ENCODE assay signal across 20 cellular contexts in genomic region chr2:36395866-36396265, GRCh38. TPM values are rescaled to one million over a fixed set of nuclear protein-coding genes. Genes with fewer than 3 reads are reported as not detected.
DNase-seq lines count a peak whose midpoint lies in the region; ATAC-seq and TF ChIP-seq lines count a peak whose summit lies in the region.
"Had no signal": no experiment of that assay in that cellular context is flagged by ENCODE, and none has a peak within 500 bp of the region (broad histone marks: within the 10 kb centered on the region; RNA-seq: fewer than 3 reads in every experiment).

No MANE protein-coding gene starts in this region.

- H3K4me1 ChIP-seq in IMR-90 (ENCODE audit: control insufficient read depth, insufficient read depth, low read length) = peaks cover 27% of the 10 kb centered on the region
- H3K4me1 ChIP-seq in subcutaneous abdominal adipose tissue (ENCODE audit: control insufficient read depth in 5 of 5, insufficient read depth in 5 of 5, low read length in 5 of 5) = peaks cover 0 to 40% (median 10%) of the 10 kb centered on the region in 5 donors
- H3K4me1 ChIP-seq in colonic mucosa = peaks cover 10% of the 10 kb centered on the region

- no CpG with 5 or more reads among the region's 4 CpGs for WGBS in IMR-90 (ENCODE audit: extremely low coverage in 2 of 2, insufficient read length in 1 of 2), 2 experiments

- CTCF ChIA-PET in IMR-90 (lab: Yijun Ruan, JAX) = interaction anchor here (1.1 kb wide), 1 partner anchor 13 kb away, joined by 6 read pairs; no protein-coding TSS in a partner anchor

- no peak overlapping the region for H4K8ac ChIP-seq in IMR-90 (ENCODE audit: low read depth in 2 of 2, low read length in 2 of 2)

- TF ChIP-seq CTCF in IMR-90 (conservative IDR thresholded peaks at IDR 0.05; ENCODE audit: low read depth, low read length) (no peak), VCaP (conservative IDR thresholded peaks at IDR 0.05) (no peak), progenitor cell of endocrine pancreas (IDR thresholded peaks at IDR 0.05; ENCODE audit: unreplicated experiment) (no peak), colonic mucosa (IDR thresholded peaks at IDR 0.05) (no peak)

- H2AK9ac ChIP-seq in IMR-90 (replicated peaks; ENCODE audit: low read depth, low read length, poor library complexity) = no peak overlapping the region

- no peak for DNase-seq in IMR-90
- DNase-seq in kidney glomerular epithelial cell (lab: John Stamatoyannopoulos, UW) = peak; percentile 59
- DNase-seq in progenitor cell of endocrine pancreas (ENCODE audit: low spot score, unreplicated experiment) = no peak
- no peak for DNase-seq in activated CD8-positive, alpha-beta memory T cell treated with anti-CD3 and anti-CD28 coated beads for 24 hours
- DNase-seq in central memory CD4-positive, alpha-beta T cell = no peak
- DNase-seq in colonic mucosa = no peak
- DNase-seq: Calu3; CD4-positive, alpha-beta memory T cell; DMS53; KG1; NCI-H1436; NCI-H2029; NCI-H2171; NCI-H748 treated with DMSO at 0.1 percent for 48 hours; OCI-M1 had no signal

- H3K9me3 Mint-ChIP-seq in progenitor cell of endocrine pancreas (ENCODE audit: low read depth) = no peaks in the 10 kb centered on the region
- H3K9me3 Mint-ChIP-seq: GM23338 had no signal

- no peak overlapping the region for H2AK5ac ChIP-seq in IMR-90 (ENCODE audit: low read depth, low read length)

- H3K4me1 Mint-ChIP-seq in progenitor cell of endocrine pancreas (ENCODE audit: low read depth) = peaks cover 13% of the 10 kb centered on the region
- H3K4me1 Mint-ChIP-seq: CD4-positive, alpha-beta memory T cell had no signal

- no peak overlapping the region for H3K4ac ChIP-seq in IMR-90 (ENCODE audit: low read depth, low read length)

- intact Hi-C loops in IMR-90 (cut with micrococcal nuclease) (no loop called here), colonic mucosa (cut with DNase I) (no loop called here)

- H3K14ac ChIP-seq in IMR-90 (replicated peaks; ENCODE audit: low read depth, low read length) = peak overlapping the region; percentile 78; the same call in 1 of the 2 replicates

- H2BK20ac ChIP-seq in IMR-90 (ENCODE audit: low read depth, low read length) = no peak overlapping the region

- H4K20me1 ChIP-seq in IMR-90 (ENCODE audit: insufficient read depth, low read length) = peaks cover 72% of the 10 kb centered on the region

- ATAC-seq in IMR-90 (ENCODE audit: low read depth) = no peak
- ATAC-seq: GM23338, HCT116 had no signal

- no peak overlapping the region for H2BK15ac ChIP-seq in IMR-90 (ENCODE audit: low read depth, low read length)

- H3K56ac ChIP-seq in IMR-90 (ENCODE audit: extremely low read depth, insufficient read depth, low read length) = no peak overlapping the region

- POLR2A ChIA-PET in IMR-90 (lab: Charles Lee; ENCODE audit: unreplicated experiment) = no interaction called here

- H3K36me3 Mint-ChIP-seq in progenitor cell of endocrine pancreas (ENCODE audit: insufficient read depth) = peaks cover 2% of the 10 kb centered on the region
- H3K36me3 Mint-ChIP-seq: CD4-positive, alpha-beta memory T cell had no signal

- H3K9me1 ChIP-seq in IMR-90 (ENCODE audit: insufficient read depth, low read length) = peaks cover 34% of the 10 kb centered on the region

- H3K27me3 ChIP-seq in IMR-90 (ENCODE audit: control insufficient read depth, insufficient read depth, low read length) (no peaks in the 10 kb centered on the region), subcutaneous abdominal adipose tissue (ENCODE audit: control insufficient read depth in 5 of 5, insufficient read depth in 4 of 5, low read length in 5 of 5) (no peaks in the 10 kb centered on the region), colonic mucosa (no peaks in the 10 kb centered on the region)

- H3K27ac Mint-ChIP-seq in progenitor cell of endocrine pancreas = no peak overlapping the region
- H3K27ac Mint-ChIP-seq: CD4-positive, alpha-beta memory T cell; GM23338 had no signal

- H3K9ac ChIP-seq in IMR-90 (ENCODE audit: low read depth, low read length) (no peak overlapping the region), subcutaneous abdominal adipose tissue (ENCODE audit: low read length in 5 of 5) (no peak overlapping the region), colonic mucosa (ENCODE audit: low read depth in 2 of 2, low read length in 2 of 2) (no peak overlapping the region)

- BruUV-seq in IMR-90 (replicated peaks; lab: Mats Ljungman, UMichigan) = no TSS peak

- no peak overlapping the region for H3K18ac ChIP-seq in IMR-90 (ENCODE audit: low read depth, low read length)

- no peak for TF ChIP-seq POLR2A in IMR-90 (IDR thresholded peaks at IDR 0.05; ENCODE audit: low read depth, low read length)

- H4K91ac ChIP-seq in IMR-90 (ENCODE audit: insufficient read depth, low read depth, low read length) = no peak overlapping the region

- H2AFZ ChIP-seq in IMR-90 (replicated peaks; ENCODE audit: low read length, poor library complexity) = no peak overlapping the region
- H2AFZ ChIP-seq: GM23338 had no signal

- H2BK5ac ChIP-seq in IMR-90 (ENCODE audit: low read depth, low read length, poor library complexity, severe bottlenecking) = peak overlapping the region; percentile 58

- H3K23ac ChIP-seq in IMR-90 (ENCODE audit: low read depth, low read length) = no peak overlapping the region

- H4K5ac ChIP-seq in IMR-90 (ENCODE audit: low read depth, low read length) = no peak overlapping the region

- H3K4me3 ChIP-seq in IMR-90 (ENCODE audit: insufficient read depth, low read depth, low read length) = no peak overlapping the region
- no peak overlapping the region for H3K4me3 ChIP-seq in subcutaneous abdominal adipose tissue (ENCODE audit: low read depth in 1 of 5, low read length in 5 of 5)
- no peak overlapping the region for H3K4me3 ChIP-seq in colonic mucosa
- H3K4me3 ChIP-seq: GM23338, SK-N-MC had no signal

- dilution Hi-C loops in IMR-90 (cut with HindIII; ENCODE audit: low sequenced_read_pairs, unreplicated experiment) = no loop called here

- H3K36me3 ChIP-seq in IMR-90 (ENCODE audit: control insufficient read depth, insufficient read depth, low read length) (peaks cover 11% of the 10 kb centered on the region), subcutaneous abdominal adipose tissue (ENCODE audit: control insufficient read depth in 5 of 5, insufficient read depth in 5 of 5, low read length in 5 of 5) (peaks cover 3 to 19% (median 10%) of the 10 kb centered on the region in 5 donors), colonic mucosa (no peaks in the 10 kb centered on the region)

- H3K79me1 ChIP-seq in IMR-90 (ENCODE audit: low read depth in 1 of 2, low read length in 2 of 2) = peaks cover 28 to 65% of the 10 kb centered on the region in 2 experiments

- H3K4me3 Mint-ChIP-seq in progenitor cell of endocrine pancreas (ENCODE audit: low read depth) = no peak overlapping the region
- H3K4me3 Mint-ChIP-seq: CD4-positive, alpha-beta memory T cell; GM23338 had no signal

- in situ Hi-C loops in IMR-90 (cut with MboI; ENCODE audit: low sequenced_read_pairs) = no loop called here

- H3K9me3 ChIP-seq in IMR-90 (ENCODE audit: control insufficient read depth, insufficient read depth, low read length) = no peaks in the 10 kb centered on the region
- no peaks in the 10 kb centered on the region for H3K9me3 ChIP-seq in subcutaneous abdominal adipose tissue (ENCODE audit: control insufficient read depth in 5 of 5, low read length in 5 of 5)
- H3K9me3 ChIP-seq in colonic mucosa = no peaks in the 10 kb centered on the region

- H3K27ac ChIP-seq in IMR-90 (ENCODE audit: insufficient read depth, low read length) = peak overlapping the region; percentile 13; the same call in 1 of the 2 replicates
- peak overlapping the region; percentile 66; the same call in 1 of the 2 replicates for H3K27ac ChIP-seq in VCaP
- peak overlapping the region; percentile 32 for H3K27ac ChIP-seq in subcutaneous abdominal adipose tissue (ENCODE audit: low read depth, low read length)
- no peak overlapping the region for H3K27ac ChIP-seq in colonic mucosa
- H3K27ac ChIP-seq: SK-N-MC had no signal

- no peak overlapping the region for H3K4me2 ChIP-seq in IMR-90 (ENCODE audit: low read depth, low read length)
- H3K4me2 ChIP-seq: GM23338 had no signal

- no peak for TF ChIP-seq RAD21 in IMR-90 (IDR thresholded peaks at IDR 0.05; ENCODE audit: low read length)

- H2BK120ac ChIP-seq in IMR-90 (ENCODE audit: low read depth, low read length) = 0 out of 2 replicates have a peak overlapping the region, but pooled peaks have one; percentile 21

- H3K27me3 Mint-ChIP-seq in progenitor cell of endocrine pancreas = no peaks in the 10 kb centered on the region
- H3K27me3 Mint-ChIP-seq: CD4-positive, alpha-beta memory T cell had no signal

TF ChIP-seq in IMR-90, 13 proteins besides CTCF, POLR2A, EP300 and RAD21 (continues in another document):
- no peak for TF ChIP-seq ELK1 (IDR thresholded peaks at IDR 0.05; ENCODE audit: borderline replicate concordance, low read depth, low read length)
- no peak for TF ChIP-seq CHD1 (IDR thresholded peaks at IDR 0.05; ENCODE audit: low read depth, low read length)
- TF ChIP-seq BHLHE40 (IDR thresholded peaks at IDR 0.05; ENCODE audit: low read depth, low read length) = no peak
- TF ChIP-seq USF2 (IDR thresholded peaks at IDR 0.05; ENCODE audit: low read depth, low read length) = no peak
- no peak for TF ChIP-seq NFE2L2 (IDR thresholded peaks at IDR 0.05; ENCODE audit: low read depth, low read length)
- TF ChIP-seq CEBPB (IDR thresholded peaks at IDR 0.05; ENCODE audit: low read depth, low read length) = no peak
- TF ChIP-seq RCOR1 (IDR thresholded peaks at IDR 0.05; ENCODE audit: insufficient replicate concordance, low read length) = no peak

RNA-seq across cellular contexts. Expression of gene CRIM1, which starts 40.3 kb away (rescaled TPM):
- total RNA-seq in IMR-90 (2012; rRNA removed) (436 and 490 TPM in 2 replicates), progenitor cell of endocrine pancreas (25.8 and 33.8 TPM in 2 replicates), colonic mucosa (10 to 100 TPM; 55.7 to 90.7 TPM)
- polyA plus RNA-seq in IMR-90 (2012; rRNA removed) = 285 and 316 TPM in 2 replicates
- 203 and 263 TPM in 2 replicates for polyA plus RNA-seq in IMR-90 (2012; cell fraction: cytosol; rRNA removed)
- 109 and 133 TPM in 2 replicates for polyA plus RNA-seq in IMR-90 (2012; cell fraction: nucleus; rRNA removed; ENCODE audit: low replicate concordance)
